9 cellular contexts compared by ENCODE assay signal in genomic region chr12:93979189-93979588, GRCh38.
DNase-seq lines count a peak whose midpoint lies in the region; ATAC-seq and TF ChIP-seq lines count a peak whose summit lies in the region.
"Had no signal": no experiment of that assay in that cellular context is flagged by ENCODE, and none has a peak within 500 bp of the region (broad histone marks: within the 10 kb centered on the region; RNA-seq: fewer than 3 reads in every experiment).

No MANE protein-coding gene starts in this region.

- peak; percentile 12 for DNase-seq in stimulated activated CD4-positive, alpha-beta T cell treated with anti-CD3 and anti-CD28 coated beads, Interleukin-4, amount 100 ng/mL, for 24 hours
- no peak for DNase-seq in stimulated activated CD4-positive, alpha-beta T cell treated with anti-CD3 and anti-CD28 coated beads, Interleukin-1b, Interleukin-23, amount 100 ng/mL, for 48 hours
- peak; percentile 58 for DNase-seq in activated CD4-positive, alpha-beta T cell treated with anti-CD3 and anti-CD28 coated beads, Interleukin-2, amount 10 ng/mL, durations not matched to agents 7 days and 5 days
- peak; percentile 34 for DNase-seq in hepatocyte (ENCODE audit: low spot score)
- DNase-seq in SIG-M5 (lab: John Stamatoyannopoulos, UW): no peak
- DNase-seq in NCI-H2171 treated with DMSO at 0.1 percent for 48 hours (lab: John Stamatoyannopoulos, UW): no peak

- no peaks in the 10 kb centered on the region for H3K9me3 Mint-ChIP-seq in activated CD4-positive, alpha-beta T cell treated with anti-CD3 and anti-CD28 coated beads, Interleukin-2, amount 10 ng/mL, durations not matched to agents 7 days and 5 days

- H3K27ac ChIP-seq in hepatocyte: no peak overlapping the region
- H3K27ac ChIP-seq: skin epidermis had no signal

- H2AFZ ChIP-seq in hepatocyte: no peak overlapping the region

- no peaks in the 10 kb centered on the region for H3K36me3 ChIP-seq in hepatocyte (replicated peaks; ENCODE audit: insufficient read depth, low read depth)

- WGBS in hepatocyte (ENCODE audit: low lambda C conversion rate, missing lambda C conversion rate): 63% methylated on average over 2 of the region's 2 CpGs

- no peak for ATAC-seq in GM21737 (IDR thresholded peaks at IDR 0.05; ENCODE audit: unreplicated experiment)
- ATAC-seq in GM21825 (IDR thresholded peaks at IDR 0.05; ENCODE audit: unreplicated experiment): no peak

- H3K4me3 Mint-ChIP-seq in activated CD4-positive, alpha-beta T cell treated with anti-CD3 and anti-CD28 coated beads, Interleukin-2, amount 10 ng/mL, durations not matched to agents 7 days and 5 days: no peak overlapping the region

- H3K36me3 Mint-ChIP-seq in activated CD4-positive, alpha-beta T cell treated with anti-CD3 and anti-CD28 coated beads, Interleukin-2, amount 10 ng/mL, durations not matched to agents 7 days and 5 days (ENCODE audit: low read depth): peaks cover 2% of the 10 kb centered on the region

- peaks cover 2% of the 10 kb centered on the region for H3K4me1 ChIP-seq in hepatocyte (ENCODE audit: insufficient read depth)

- no peak overlapping the region for H3K4me3 ChIP-seq in hepatocyte
- H3K4me3 ChIP-seq: skin epidermis had no signal

- peak; percentile 47 for TF ChIP-seq CTCF in hepatocyte (IDR thresholded peaks at IDR 0.05; ENCODE audit: poor library complexity)

- no peaks in the 10 kb centered on the region for H3K9me2 ChIP-seq in hepatocyte (replicated peaks; ENCODE audit: insufficient read depth)

- no peaks in the 10 kb centered on the region for H4K20me1 ChIP-seq in hepatocyte (ENCODE audit: insufficient read depth, poor library complexity, severe bottlenecking)

- no peaks in the 10 kb centered on the region for H3K79me2 ChIP-seq in hepatocyte

- no peak overlapping the region for H3K27ac Mint-ChIP-seq in activated CD4-positive, alpha-beta T cell treated with anti-CD3 and anti-CD28 coated beads, Interleukin-2, amount 10 ng/mL, durations not matched to agents 7 days and 5 days

- no peaks in the 10 kb centered on the region for H3K27me3 ChIP-seq in hepatocyte

- H3K4me1 Mint-ChIP-seq in activated CD4-positive, alpha-beta T cell treated with anti-CD3 and anti-CD28 coated beads, Interleukin-2, amount 10 ng/mL, durations not matched to agents 7 days and 5 days: peaks cover 36% of the 10 kb centered on the region

- H3K27me3 Mint-ChIP-seq in activated CD4-positive, alpha-beta T cell treated with anti-CD3 and anti-CD28 coated beads, Interleukin-2, amount 10 ng/mL, durations not matched to agents 7 days and 5 days: peaks cover 2% of the 10 kb centered on the region

- POLR2A ChIA-PET in activated CD4-positive, alpha-beta T cell treated with anti-CD3 and anti-CD28 coated beads, Interleukin-2, amount 10 ng/mL, durations not matched to agents 7 days and 5 days (lab: Charles Lee): no interaction called here

- H3K9me3 ChIP-seq in hepatocyte (ENCODE audit: low read depth): no peaks in the 10 kb centered on the region

- CTCF ChIA-PET in activated CD4-positive, alpha-beta T cell treated with anti-CD3 and anti-CD28 coated beads, Interleukin-2, amount 10 ng/mL, durations not matched to agents 7 days and 5 days (lab: Charles Lee): interaction anchor here (0.6 to 1.3 kb wide), 3 partner anchors 17 to 470 kb away, joined by 3 read pairs; no protein-coding TSS in a partner anchor

- H3K4me2 ChIP-seq in hepatocyte: no peak overlapping the region

Comparison
In these comparisons a context has a peak if more than half of its experiments do, and no peak if none do; other contexts are left out.
1. DNase-seq: peak in stimulated activated CD4-positive, alpha-beta T cell treated with anti-CD3 and anti-CD28 coated beads, Interleukin-4, amount 100 ng/mL, for 24 hours (single experiment), activated CD4-positive, alpha-beta T cell treated with anti-CD3 and anti-CD28 coated beads, Interleukin-2, amount 10 ng/mL, durations not matched to agents 7 days and 5 days (single experiment) and hepatocyte (single experiment); none in stimulated activated CD4-positive, alpha-beta T cell treated with anti-CD3 and anti-CD28 coated beads, Interleukin-1b, Interleukin-23, amount 100 ng/mL, for 48 hours (single experiment), SIG-M5 (single experiment) and NCI-H2171 treated with DMSO at 0.1 percent for 48 hours (single experiment).